ENCODE assay signal across 28 cellular contexts in genomic region chr19:15122331-15123030, GRCh38. TPM values are rescaled to one million over a fixed set of nuclear protein-coding genes. Genes with fewer than 3 reads are reported as not detected.
DNase-seq lines count a peak whose midpoint lies in the region; ATAC-seq, FAIRE-seq and TF ChIP-seq lines count a peak whose summit lies in the region.
"Had no signal": no experiment of that assay in that cellular context is flagged by ENCODE, and none has a peak within 500 bp of the region (broad histone marks: within the 10 kb centered on the region; RNA-seq: fewer than 3 reads in every experiment).

No MANE protein-coding gene starts in this region.

- H3K4me1 ChIP-seq in HepG2 (ENCODE audit: insufficient read depth, low read length) (peaks cover 38% of the 10 kb centered on the region), rectal smooth muscle tissue (ENCODE audit: control insufficient read depth, insufficient read depth, low read length) (peaks cover 23% of the 10 kb centered on the region), osteoblast (ENCODE audit: insufficient read depth, low read length) (peaks cover 16% of the 10 kb centered on the region)

- TF ChIP-seq EP300 in HepG2 (IDR thresholded peaks at IDR 0.05; ENCODE audit: low read depth in 2 of 2, low read length in 2 of 2) (no peak), HepG2 (CRISPR knock-in tag; IDR thresholded peaks at IDR 0.05; ENCODE audit: borderline replicate concordance) (no peak)

- H4K20me1 ChIP-seq in HepG2 (ENCODE audit: insufficient read depth, low read length): no peaks in the 10 kb centered on the region
- peaks cover 4% of the 10 kb centered on the region for H4K20me1 ChIP-seq in osteoblast (ENCODE audit: insufficient read depth, low read length)
- H4K20me1 ChIP-seq: BLaER1 had no signal

- peaks cover 70% of the 10 kb centered on the region for H3K36me3 Mint-ChIP-seq in activated T-cell treated with anti-CD3 and anti-CD28 coated beads, Interleukin-2, amount 50 U/mL, for 24 hours (ENCODE audit: low read depth)
- H3K36me3 Mint-ChIP-seq in T-helper 17 cell (ENCODE audit: low read depth): peaks cover 7% of the 10 kb centered on the region

- H3K27ac ChIP-seq in RWPE1 (peak overlapping the region; percentile 87), HepG2 (ENCODE audit: extremely low read length, insufficient read depth, low read length) (no peak overlapping the region), rectal smooth muscle tissue (ENCODE audit: low read depth, low read length) (peak overlapping the region; percentile 89), osteoblast (ENCODE audit: low read depth, low read length) (no peak overlapping the region)
- H3K27ac ChIP-seq: 22Rv1, BLaER1, GM23248 had no signal

- H3K27me3 ChIP-seq in HepG2 (ENCODE audit: control insufficient read depth in 1 of 2, insufficient read depth in 2 of 2, low read length in 2 of 2): no peaks in the 10 kb centered on the region; a peak in 1 of 5 replicates
- no peaks in the 10 kb centered on the region for H3K27me3 ChIP-seq in rectal smooth muscle tissue (ENCODE audit: control insufficient read depth, insufficient read depth, low read length)
- no peaks in the 10 kb centered on the region for H3K27me3 ChIP-seq in osteoblast (ENCODE audit: insufficient read depth, low read length)
- H3K27me3 ChIP-seq: BLaER1 had no signal

- ATAC-seq in HepG2: no peak
- no peak for ATAC-seq in T-helper 17 cell
- no peak for ATAC-seq in GM18873 (IDR thresholded peaks at IDR 0.05; ENCODE audit: low FRiP score, unreplicated experiment)
- ATAC-seq: GM12878 had no signal

- no peak overlapping the region for H2AFZ ChIP-seq in HepG2 (ENCODE audit: low read length)
- no peak overlapping the region for H2AFZ ChIP-seq in osteoblast (ENCODE audit: low read length)
- H2AFZ ChIP-seq: GM23248 had no signal

- no peak overlapping the region for H3K4me3 Mint-ChIP-seq in activated T-cell treated with anti-CD3 and anti-CD28 coated beads, Interleukin-2, amount 50 U/mL, for 24 hours
- H3K4me3 Mint-ChIP-seq in T-helper 17 cell: no peak overlapping the region
- H3K4me3 Mint-ChIP-seq: CD4-positive, alpha-beta T cell had no signal

- CTCF ChIA-PET in RWPE1 (lab: Yijun Ruan, JAX) (no interaction called here), HepG2 (lab: Yijun Ruan, JAX; ENCODE audit: low intra/inter-chr PET ratio, low total read pairs) (no interaction called here)

- H3K27ac Mint-ChIP-seq in activated T-cell treated with anti-CD3 and anti-CD28 coated beads, Interleukin-2, amount 50 U/mL, for 24 hours: no peak overlapping the region
- no peak overlapping the region for H3K27ac Mint-ChIP-seq in T-helper 17 cell
- H3K27ac Mint-ChIP-seq: CD4-positive, alpha-beta T cell had no signal

- in situ Hi-C loops in HepG2 (cut with HindIII; ENCODE audit: extremely low pct_ligation_motif_present, low pct_unique_long_range_greater_than_20kb): no loop called here

- intact Hi-C loops in HepG2 (cut with micrococcal nuclease; ENCODE audit: unreplicated experiment): no loop called here

- TF ChIP-seq RAD21 in HepG2 (CRISPR knock-in tag; IDR thresholded peaks at IDR 0.05): no peak

- H3K9me3 Mint-ChIP-seq in activated T-cell treated with anti-CD3 and anti-CD28 coated beads, Interleukin-2, amount 50 U/mL, for 24 hours: no peaks in the 10 kb centered on the region
- H3K9me3 Mint-ChIP-seq: CD4-positive, alpha-beta T cell had no signal

- POLR2A ChIA-PET in RWPE1 (lab: Yijun Ruan, JAX; ENCODE audit: low non-redundant PET): no interaction called here
- POLR2A ChIA-PET in HepG2 (lab: Yijun Ruan, JAX): no interaction called here

- peaks cover 17% of the 10 kb centered on the region for H3K79me2 ChIP-seq in HepG2 (ENCODE audit: insufficient read depth, low read length)
- peaks cover 27% of the 10 kb centered on the region for H3K79me2 ChIP-seq in osteoblast (ENCODE audit: insufficient read depth, low read length)

- H3K27me3 Mint-ChIP-seq in activated T-cell treated with anti-CD3 and anti-CD28 coated beads, Interleukin-2, amount 50 U/mL, for 24 hours: no peaks in the 10 kb centered on the region
- H3K27me3 Mint-ChIP-seq in T-helper 17 cell: no peaks in the 10 kb centered on the region
- H3K27me3 Mint-ChIP-seq: CD4-positive, alpha-beta T cell had no signal

- TF ChIP-seq CTCF in RWPE1 (conservative IDR thresholded peaks at IDR 0.05; ENCODE audit: low read depth) (no peak), HepG2 (CRISPR knock-in tag; IDR thresholded peaks at IDR 0.05) (no peak), osteoblast (IDR thresholded peaks at IDR 0.05; ENCODE audit: extremely low read depth, low read depth, low read length) (no peak)

- H3K9me3 ChIP-seq in HepG2 (ENCODE audit: low read length) (no peaks in the 10 kb centered on the region), osteoblast (ENCODE audit: low read depth, low read length) (no peaks in the 10 kb centered on the region), T-helper 17 cell (ENCODE audit: control insufficient read depth, low read length, poor library complexity, severe bottlenecking) (no peaks in the 10 kb centered on the region)
- H3K9me3 ChIP-seq: BLaER1, HAP-1 had no signal

- H3K4me1 Mint-ChIP-seq in activated T-cell treated with anti-CD3 and anti-CD28 coated beads, Interleukin-2, amount 50 U/mL, for 24 hours (ENCODE audit: low read depth): peaks cover 20% of the 10 kb centered on the region
- peaks cover 27% of the 10 kb centered on the region for H3K4me1 Mint-ChIP-seq in T-helper 17 cell

- WGBS in HepG2 (ENCODE audit: low lambda C conversion rate): 97% methylated on average over 11 of the region's 21 CpGs

- peak; percentile 12 for DNase-seq in activated T-cell treated with anti-CD3 and anti-CD28 coated beads, Interleukin-2, amount 50 U/mL, for 24 hours
- DNase-seq in activated T-cell treated with anti-CD3 and anti-CD28 coated beads, Interleukin-2, amount 50 U/mL, for 1 hour: no peak
- DNase-seq in RWPE1 (ENCODE audit: low spot score): no peak
- DNase-seq in HepG2 (ENCODE audit: low spot score): no peak
- DNase-seq in osteoblast (ENCODE audit: insufficient read length, low spot score, missing footprints): no peak
- no peak for DNase-seq in T-helper 17 cell
- DNase-seq: ACHN; CD4-positive, alpha-beta T cell; COR-L47; DND-41; GM23248; IMR-90; MV-4-11; NCI-H1694; NCI-H2081; NCI-H2171 treated with DMSO at 0.1 percent for 48 hours; NCI-H446; NCI-H526; SHP77 had no signal

- H3K4me3 ChIP-seq in HepG2 (replicated peaks in 1 of 3; ENCODE audit: insufficient read depth in 1 of 3, low read depth in 2 of 3, low read length in 3 of 3): no peak overlapping the region
- H3K4me3 ChIP-seq in rectal smooth muscle tissue (ENCODE audit: low read length): no peak overlapping the region
- no peak overlapping the region for H3K4me3 ChIP-seq in osteoblast (ENCODE audit: insufficient read depth, low read length)
- H3K4me3 ChIP-seq: BLaER1, GM12878, GM23248, HAP-1 had no signal

- FAIRE-seq in HepG2 (lab: Jason Lieb, UNC): no peak
- FAIRE-seq: GM12878, HTR-8/SVneo had no signal

- H3K9ac ChIP-seq in HepG2 (ENCODE audit: insufficient read depth, low read depth, low read length) (no peak overlapping the region), rectal smooth muscle tissue (ENCODE audit: low read length) (no peak overlapping the region)
- H3K9ac ChIP-seq: BLaER1, GM23248 had no signal

- TF ChIP-seq POLR2A in HepG2 (IDR thresholded peaks at IDR 0.05; ENCODE audit: insufficient read depth in 1 of 2, low read depth in 2 of 2, low read length in 2 of 2): no peak

- H3K4me2 ChIP-seq in HepG2 (ENCODE audit: low read depth, low read length): no peak overlapping the region
- H3K4me2 ChIP-seq in osteoblast (ENCODE audit: insufficient read depth, low read length): no peak overlapping the region
- H3K4me2 ChIP-seq: BLaER1 had no signal

- no TSS peak for BruUV-seq in HepG2 (replicated peaks; lab: Mats Ljungman, UMichigan)

- H3K36me3 ChIP-seq in HepG2 (replicated peaks in 1 of 2; ENCODE audit: control insufficient read depth in 1 of 2, insufficient read depth in 2 of 2, low read length in 2 of 2) (peaks cover 28 to 37% of the 10 kb centered on the region in 2 experiments), rectal smooth muscle tissue (ENCODE audit: control insufficient read depth, insufficient read depth, low read length) (peaks cover 40% of the 10 kb centered on the region), osteoblast (ENCODE audit: insufficient read depth, low read length) (peaks cover 34% of the 10 kb centered on the region)

RNA-seq across cellular contexts. Expression of gene SYDE1, which starts 15.3 kb away (rescaled TPM):
- total RNA-seq in HepG2 (2016; rRNA removed; fragmentation: Illumina TruSeq; extraction: Trizol) (3.8 and 4.3 TPM in 2 replicates), osteoblast (45.1 and 56.8 TPM in 2 replicates), T-helper 17 cell (under 1 TPM in 1 of 2 donors, not detected in 1; 0.12 TPM)
- total RNA-seq in HepG2 (2016; cell fraction: cytosol; rRNA removed; fragmentation: Illumina TruSeq; extraction: Trizol; ENCODE audit: low read depth): 1.7 and 2.6 TPM in 2 replicates
- 2.9 and 3.9 TPM in 2 replicates for total RNA-seq in HepG2 (2016; cell fraction: insoluble cytoplasmic fraction; rRNA removed; fragmentation: Illumina TruSeq; extraction: Trizol)
- total RNA-seq in HepG2 (2016; cell fraction: membrane; rRNA removed; fragmentation: Illumina TruSeq; extraction: Trizol): 4.0 and 4.4 TPM in 2 replicates
- 3.8 and 5.2 TPM in 2 replicates for total RNA-seq in HepG2 (2016; cell fraction: nucleus; rRNA removed; fragmentation: Illumina TruSeq; extraction: Trizol)
- 13.6 and 15.4 TPM in 2 replicates for polyA plus RNA-seq in HepG2 (2011; rRNA removed)
- polyA plus RNA-seq in HepG2 (2011; cell fraction: cytosol; rRNA removed): 10.6 and 19.0 TPM in 2 replicates
- 31.3 and 42.4 TPM in 2 replicates for polyA plus RNA-seq in HepG2 (2011; cell fraction: nucleus; rRNA removed)
- polyA plus RNA-seq in HepG2 (2012): 5.5 and 6.3 TPM in 2 replicates
- polyA plus RNA-seq in HepG2 (2016; cell fraction: cytosol; fragmentation: Illumina TruSeq; extraction: Trizol; ENCODE audit: low read depth): 1.5 TPM in 2 replicates
- 4.9 and 5.6 TPM in 2 replicates for polyA plus RNA-seq in HepG2 (2016; cell fraction: insoluble cytoplasmic fraction; fragmentation: Illumina TruSeq; extraction: Trizol; ENCODE audit: low read depth)
- 3.5 and 4.0 TPM in 2 replicates for polyA plus RNA-seq in HepG2 (2016; cell fraction: membrane; fragmentation: Illumina TruSeq; extraction: Trizol; ENCODE audit: low read depth)
- 6.7 and 7.0 TPM in 2 replicates for polyA plus RNA-seq in HepG2 (2016; cell fraction: nucleus; fragmentation: Illumina TruSeq; extraction: Trizol; ENCODE audit: insufficient read depth, low read depth)
- polyA minus RNA-seq in HepG2 (2011; rRNA and poly(A)+ RNA removed; ENCODE audit: low replicate concordance): 37.7 and 42.8 TPM in 2 replicates
- 10.4 and 16.1 TPM in 2 replicates for polyA minus RNA-seq in HepG2 (2011; cell fraction: cytosol; rRNA and poly(A)+ RNA removed)
- polyA minus RNA-seq in HepG2 (2011; cell fraction: nucleus; rRNA and poly(A)+ RNA removed): 4.8 and 9.0 TPM in 2 replicates
- total RNA-seq: GM12878, OCI-LY7 had no signal
- polyA plus RNA-seq: GM12878 had no signal

RNA-seq across cellular contexts. Expression of gene OR1I1, which starts 40.5 kb away (rescaled TPM):
- not detected in 2 replicates for total RNA-seq in HepG2 (2016; rRNA removed; fragmentation: Illumina TruSeq; extraction: Trizol)
- total RNA-seq in HepG2 (2016; cell fraction: cytosol; rRNA removed; fragmentation: Illumina TruSeq; extraction: Trizol; ENCODE audit: low read depth): not detected in 2 replicates
- total RNA-seq in HepG2 (2016; cell fraction: insoluble cytoplasmic fraction; rRNA removed; fragmentation: Illumina TruSeq; extraction: Trizol): not detected in 2 replicates
- not detected in 2 replicates for total RNA-seq in HepG2 (2016; cell fraction: membrane; rRNA removed; fragmentation: Illumina TruSeq; extraction: Trizol)
- total RNA-seq in HepG2 (2016; cell fraction: nucleus; rRNA removed; fragmentation: Illumina TruSeq; extraction: Trizol): not detected in 2 replicates
- not detected in 2 replicates for polyA plus RNA-seq in HepG2 (2011; rRNA removed)
- not detected in 2 replicates for polyA plus RNA-seq in HepG2 (2011; cell fraction: cytosol; rRNA removed)
- not detected in 2 replicates for polyA plus RNA-seq in HepG2 (2011; cell fraction: nucleus; rRNA removed)
- polyA plus RNA-seq in HepG2 (2012): not detected in 2 replicates
- polyA plus RNA-seq in HepG2 (2016; cell fraction: cytosol; fragmentation: Illumina TruSeq; extraction: Trizol; ENCODE audit: low read depth): not detected in 2 replicates
- polyA plus RNA-seq in HepG2 (2016; cell fraction: insoluble cytoplasmic fraction; fragmentation: Illumina TruSeq; extraction: Trizol; ENCODE audit: low read depth): not detected in 2 replicates
- polyA plus RNA-seq in HepG2 (2016; cell fraction: membrane; fragmentation: Illumina TruSeq; extraction: Trizol; ENCODE audit: low read depth): not detected in 2 replicates
- not detected in 2 replicates for polyA plus RNA-seq in HepG2 (2016; cell fraction: nucleus; fragmentation: Illumina TruSeq; extraction: Trizol; ENCODE audit: insufficient read depth, low read depth)
- polyA minus RNA-seq in HepG2 (2011; rRNA and poly(A)+ RNA removed; ENCODE audit: low replicate concordance): not detected in 2 replicates
- not detected in 2 replicates for polyA minus RNA-seq in HepG2 (2011; cell fraction: cytosol; rRNA and poly(A)+ RNA removed)
- not detected in 2 replicates for polyA minus RNA-seq in HepG2 (2011; cell fraction: nucleus; rRNA and poly(A)+ RNA removed)
- not detected in 2 replicates for total RNA-seq in osteoblast
- not detected for total RNA-seq in T-helper 17 cell
- total RNA-seq: CD4-positive, alpha-beta T cell; GM12878; GM23248; IMR-90; M059J; OCI-LY7 had no signal
- polyA plus RNA-seq: GM12878, GM23248, IMR-90 had no signal

Comparison
In these comparisons a context has a peak if more than half of its experiments do, and no peak if none do; other contexts are left out.
1. H3K27ac ChIP-seq: peak in RWPE1 (single experiment) and rectal smooth muscle tissue (single experiment); none in HepG2 (single experiment) and osteoblast (single experiment).